ENCODE assay signal across 18 cellular contexts in genomic region chr9:130775336-130775991, GRCh38.
"Had no signal": no experiment of that assay in that cellular context is flagged by ENCODE, and none has a peak within 500 bp of the region (broad histone marks: within the 10 kb centered on the region; RNA-seq: fewer than 3 reads in every experiment).

No MANE protein-coding gene starts in this region.

- H2AFZ ChIP-seq: parathyroid adenoma had no signal

- H3K4me1 ChIP-seq: parathyroid adenoma had no signal

- H3K4me3 ChIP-seq: ascending aorta, heart right ventricle, thyroid gland, upper lobe of right lung had no signal

- H3K9ac ChIP-seq: parathyroid adenoma had no signal

- H3K9me3 ChIP-seq: ascending aorta, thyroid gland, upper lobe of right lung had no signal

- H3K27me3 Mint-ChIP-seq: activated naive CD4-positive, alpha-beta T cell treated with anti-CD3 and anti-CD28 coated beads, Interleukin-2, amount 50 U/mL, for 24 hours; stimulated activated naive CD8-positive, alpha-beta T cell treated with anti-CD3 and anti-CD28 coated beads, Interleukin-15, Interleukin-2, amounts not matched to agents 100 ng/mL and 50 ng/mL, for 24 hours had no signal

- H3K9me3 Mint-ChIP-seq: activated naive CD4-positive, alpha-beta T cell treated with anti-CD3 and anti-CD28 coated beads, Interleukin-2, amount 50 U/mL, for 24 hours had no signal

- H3K4me3 Mint-ChIP-seq: activated naive CD4-positive, alpha-beta T cell treated with anti-CD3 and anti-CD28 coated beads, Interleukin-2, amount 50 U/mL, for 24 hours; nephron progenitor cell; stimulated activated naive CD8-positive, alpha-beta T cell treated with anti-CD3 and anti-CD28 coated beads, Interleukin-15, Interleukin-2, amounts not matched to agents 100 ng/mL and 50 ng/mL, for 24 hours had no signal

- H3K27ac ChIP-seq: ascending aorta, heart right ventricle, parathyroid adenoma, upper lobe of right lung had no signal

- DNase-seq: activated CD4-positive, alpha-beta T cell treated with anti-CD3 and anti-CD28 coated beads for 1 hour; activated CD4-positive, alpha-beta T cell treated with anti-CD3 and anti-CD28 coated beads, Interleukin-2, amount 50 U/mL, for 1 hour; activated gamma-delta T cell treated with Interleukin-2 at 50 U/mL for 16 hours; activated T-cell treated with anti-CD3 and anti-CD28 coated beads, Interleukin-2, amount 50 U/mL, for 1 hour; cerebellar nuclear complex; heart right ventricle; islet precursor cell; left cardiac atrium; nephron progenitor cell; stimulated activated CD4-positive, alpha-beta T cell treated with anti-CD3 and anti-CD28 coated beads, Interleukin-4, amount 100 ng/mL, for 4 hours; substantia nigra; T-helper 9 cell; thyroid gland; upper lobe of right lung had no signal

- H3K27ac Mint-ChIP-seq: activated naive CD4-positive, alpha-beta T cell treated with anti-CD3 and anti-CD28 coated beads, Interleukin-2, amount 50 U/mL, for 24 hours; nephron progenitor cell; stimulated activated naive CD8-positive, alpha-beta T cell treated with anti-CD3 and anti-CD28 coated beads, Interleukin-15, Interleukin-2, amounts not matched to agents 100 ng/mL and 50 ng/mL, for 24 hours had no signal

- H3K36me3 ChIP-seq: ascending aorta, heart right ventricle, thyroid gland, upper lobe of right lung had no signal

- ATAC-seq: heart right ventricle, left cardiac atrium, upper lobe of right lung had no signal

- H3K27me3 ChIP-seq: ascending aorta, heart right ventricle, thyroid gland, upper lobe of right lung had no signal
